Comparison of ENCODE assay signal across 8 cellular contexts in genomic region chr1:169794530-169795416, GRCh38. TPM values are rescaled to one million over a fixed set of nuclear protein-coding genes. Genes with fewer than 3 reads are reported as not detected.
DNase-seq lines count a peak whose midpoint lies in the region; ATAC-seq, FAIRE-seq and TF ChIP-seq lines count a peak whose summit lies in the region.

Gene METTL18 (minus strand): TSS chr1:169794907. CDS start chr1:169793695, 1,212 bp downstream.

- TF ChIP-seq CTCF in AG10803 (conservative IDR thresholded peaks at IDR 0.05; ENCODE audit: low read length) (no peak), kidney (IDR thresholded peaks at IDR 0.05; ENCODE audit: borderline replicate concordance, extremely low read depth, insufficient read depth) (no peak)

- peak; percentile 97 for DNase-seq in AG10803 (ENCODE audit: low read depth)
- peak; percentile 96 for DNase-seq in NCI-H460 (ENCODE audit: extremely low read depth, low read depth)
- peak; percentile 82 for DNase-seq in activated CD4-positive, CD25-positive, alpha-beta regulatory T cell treated with anti-CD3 and anti-CD28 coated beads, Interleukin-2, amount 50 U/mL, for 72 hours
- DNase-seq in cerebellum (ENCODE audit: low spot score), result peak; percentile 91
- DNase-seq in kidney, result peak; percentile 93
- DNase-seq in stimulated activated CD4-positive, alpha-beta T cell treated with anti-CD3 and anti-CD28 coated beads, Interleukin-15, amount 100 ng/mL, for 24 hours, result peak; percentile 93

- FAIRE-seq in kidney (lab: Jason Lieb, UNC), result no peak

- peak within 1 kb of the TSS; percentile 94 to 97 for H3K27ac ChIP-seq in kidney (ENCODE audit: low read depth in 2 of 2, low read length in 2 of 2)

- H3K9me3 ChIP-seq in kidney (ENCODE audit: control insufficient read depth in 1 of 2, low read length in 2 of 2), result no peaks in the 10 kb centered on the region

- peaks cover 2 to 6% of the 10 kb centered on the region in 2 donors for H3K36me3 ChIP-seq in kidney (ENCODE audit: control insufficient read depth in 1 of 2, insufficient read depth in 2 of 2, low read length in 2 of 2)

- ATAC-seq in GM19043 (IDR thresholded peaks at IDR 0.05; ENCODE audit: low read depth, unreplicated experiment), result peak; percentile 92
- ATAC-seq in HG03378 (IDR thresholded peaks at IDR 0.05; ENCODE audit: unreplicated experiment), result peak; percentile 89

- peak within 1 kb of the TSS; percentile 97 for H3K4me3 ChIP-seq in AG10803 (ENCODE audit: low read length)
- H3K4me3 ChIP-seq in kidney (ENCODE audit: low read length in 2 of 2), result peak within 1 kb of the TSS; percentile 99

- peaks cover 4% of the 10 kb centered on the region in 2 donors for H3K4me1 ChIP-seq in kidney (ENCODE audit: control insufficient read depth in 1 of 2, insufficient read depth in 1 of 2, low read depth in 1 of 2, low read length in 2 of 2)

- intact Hi-C loops in kidney (cut with DNase I), result no loop called here

- H3K9ac ChIP-seq in kidney (ENCODE audit: low read length in 2 of 2), result peak within 1 kb of the TSS; percentile 92 to 93

RNA-seq across cellular contexts. Expression of gene METTL18, which starts in this region (rescaled TPM):
- total RNA-seq in NCI-H460 (2014; rRNA removed; shearing (Covaris generic)), result 20.0 and 20.8 TPM in 2 replicates
- 8.2 and 12.1 TPM in 2 replicates for polyA plus RNA-seq in NCI-H460 (2014; cell fraction: nucleus; rRNA removed)
- 6.4 TPM for total RNA-seq in cerebellum
- 8.7 TPM for total RNA-seq in kidney
- polyA plus RNA-seq in kidney (ENCODE audit: insufficient read depth, low read depth, low replicate concordance), result 8.5 TPM

Comparison
In these comparisons a context has a peak if more than half of its experiments do, and no peak if none do; other contexts are left out.
1. Peak in every context shown above with its lines: DNase-seq, ATAC-seq, H3K4me3 ChIP-seq and H3K27ac ChIP-seq.